13 cellular contexts compared by ENCODE assay signal in genomic region chr22:18068381-18068988, GRCh38. TPM values are rescaled to one million over a fixed set of nuclear protein-coding genes. Genes with fewer than 3 reads are reported as not detected.
DNase-seq lines count a peak whose midpoint lies in the region; ATAC-seq, FAIRE-seq and TF ChIP-seq lines count a peak whose summit lies in the region.
"Had no signal": no experiment of that assay in that cellular context is flagged by ENCODE, and none has a peak within 500 bp of the region (broad histone marks: within the 10 kb centered on the region; RNA-seq: fewer than 3 reads in every experiment).

No MANE protein-coding gene starts in this region.

- H3K9ac ChIP-seq in HUES64 (ENCODE audit: low read depth, low read length) (peak overlapping the region; percentile 5; the same call in 1 of the 2 replicates), HepG2 (ENCODE audit: insufficient read depth, low read depth, low read length) (0 out of 2 replicates have a peak overlapping the region, but pooled peaks have one; percentile 9)

- H3K4me3 Mint-ChIP-seq in activated T-helper 17 cell treated with anti-CD3 and anti-CD28 coated beads, Interleukin-2, amount 50 U/mL, for 72 hours, result no peak overlapping the region

- CTCF ChIA-PET in HepG2 (lab: Yijun Ruan, JAX; ENCODE audit: low intra/inter-chr PET ratio, low total read pairs), result no interaction called here

- no peak for TF ChIP-seq POLR2A in HepG2 (IDR thresholded peaks at IDR 0.05; ENCODE audit: insufficient read depth in 1 of 2, low read depth in 2 of 2, low read length in 2 of 2)
- no peak for TF ChIP-seq POLR2A in testis (IDR thresholded peaks at IDR 0.05)

- no peaks in the 10 kb centered on the region for H3K9me3 Mint-ChIP-seq in activated T-helper 17 cell treated with anti-CD3 and anti-CD28 coated beads, Interleukin-2, amount 50 U/mL, for 72 hours

- BruUV-seq in HepG2 (replicated peaks; lab: Mats Ljungman, UMichigan), result TSS peak; percentile 76

- TF ChIP-seq CTCF in coronary artery (IDR thresholded peaks at IDR 0.05) (no peak), HepG2 (CRISPR knock-in tag; IDR thresholded peaks at IDR 0.05) (no peak), testis (IDR thresholded peaks at IDR 0.05) (no peak)

- H3K27me3 ChIP-seq in HUES64 (ENCODE audit: insufficient read depth, low read length) (no peaks in the 10 kb centered on the region), HepG2 (ENCODE audit: control insufficient read depth in 1 of 2, insufficient read depth in 2 of 2, low read length in 2 of 2) (no peaks in the 10 kb centered on the region), testis (no peaks in the 10 kb centered on the region)

- TF ChIP-seq RAD21 in HepG2 (CRISPR knock-in tag; IDR thresholded peaks at IDR 0.05), result no peak

- ATAC-seq in HepG2 (peak; percentile 37), HG02798 (IDR thresholded peaks at IDR 0.05; ENCODE audit: poor library complexity, unreplicated experiment) (no peak), HG02885 (IDR thresholded peaks at IDR 0.05; ENCODE audit: poor library complexity, unreplicated experiment) (no peak)
- ATAC-seq in activated T-helper 17 cell treated with anti-CD3 and anti-CD28 coated beads, Interleukin-2, amount 50 U/mL, for 72 hours (replicated peaks), result no peak

- H4K20me1 ChIP-seq in HepG2 (ENCODE audit: insufficient read depth, low read length), result no peaks in the 10 kb centered on the region

- intact Hi-C loops in HepG2 (cut with micrococcal nuclease; ENCODE audit: unreplicated experiment), result no loop called here
- intact Hi-C loops in testis (cut with DNase I; ENCODE audit: low total_unique reads), result no loop called here

- TF ChIP-seq EP300 in HepG2 (IDR thresholded peaks at IDR 0.05; ENCODE audit: low read depth in 2 of 2, low read length in 2 of 2) (no peak), HepG2 (CRISPR knock-in tag; IDR thresholded peaks at IDR 0.05; ENCODE audit: borderline replicate concordance) (no peak)

- H3K4me1 Mint-ChIP-seq in activated T-helper 17 cell treated with anti-CD3 and anti-CD28 coated beads, Interleukin-2, amount 50 U/mL, for 72 hours, result no peaks in the 10 kb centered on the region

- 63% methylated on average over 3 of the region's 3 CpGs for WGBS in HUES64
- WGBS in HepG2 (ENCODE audit: low lambda C conversion rate), result 10% methylated on average over 3 of the region's 3 CpGs
- 36 to 66% methylated on average over 3 of the region's 3 CpGs for WGBS in testis, 2 donors

- peaks cover 36% of the 10 kb centered on the region for H3K27me3 Mint-ChIP-seq in activated T-helper 17 cell treated with anti-CD3 and anti-CD28 coated beads, Interleukin-2, amount 50 U/mL, for 72 hours

- no peaks in the 10 kb centered on the region for H3K79me2 ChIP-seq in HepG2 (ENCODE audit: insufficient read depth, low read length)

- H3K36me3 ChIP-seq in HUES64 (ENCODE audit: insufficient read depth, low read length) (no peaks in the 10 kb centered on the region), HepG2 (replicated peaks in 1 of 2; ENCODE audit: control insufficient read depth in 1 of 2, insufficient read depth in 2 of 2, low read length in 2 of 2) (no peaks in the 10 kb centered on the region), testis (ENCODE audit: low read depth, missing control alignments) (no peaks in the 10 kb centered on the region)

- no peak for FAIRE-seq in HepG2 (lab: Jason Lieb, UNC)
- FAIRE-seq: frontal cortex, GM12891 had no signal

- H3K4me3 ChIP-seq in HUES64 (ENCODE audit: low read length) (no peak overlapping the region), coronary artery (peak overlapping the region; percentile 53), HepG2 (replicated peaks in 1 of 3; ENCODE audit: insufficient read depth in 1 of 3, low read depth in 2 of 3, low read length in 3 of 3) (peak overlapping the region in 2 of 3 experiments; percentile 3 to 45; a peak in 3 of 6 replicates), testis (no peak overlapping the region)

- no peak overlapping the region for H3K27ac ChIP-seq in HUES64 (ENCODE audit: low read depth, low read length)
- H3K27ac ChIP-seq in coronary artery, result peak overlapping the region; percentile 84
- H3K27ac ChIP-seq in HepG2 (ENCODE audit: extremely low read length, insufficient read depth, low read length), result no peak overlapping the region
- peak overlapping the region; percentile 70 to 79 for H3K27ac ChIP-seq in testis

- in situ Hi-C loops in HepG2 (cut with HindIII; ENCODE audit: extremely low pct_ligation_motif_present, low pct_unique_long_range_greater_than_20kb), result no loop called here

- H3K36me3 Mint-ChIP-seq in activated T-helper 17 cell treated with anti-CD3 and anti-CD28 coated beads, Interleukin-2, amount 50 U/mL, for 72 hours (ENCODE audit: low read depth), result no peaks in the 10 kb centered on the region

- POLR2A ChIA-PET in HepG2 (lab: Yijun Ruan, JAX), result interaction anchor here (1.5 to 2.2 kb wide), 4 partner anchors 9 to 33 kb away, joined by 3 to 16 read pairs (median 10); partner anchors contain the start of gene PEX26

- H3K4me1 ChIP-seq in HUES64 (ENCODE audit: insufficient read depth, low read length), result no peaks in the 10 kb centered on the region
- peaks cover 74% of the 10 kb centered on the region for H3K4me1 ChIP-seq in HepG2 (ENCODE audit: insufficient read depth, low read length)
- peaks cover 16% of the 10 kb centered on the region for H3K4me1 ChIP-seq in testis

- peak overlapping the region; percentile 73 for H2AFZ ChIP-seq in HepG2 (ENCODE audit: low read length)

- peak overlapping the region; percentile 73 for H3K4me2 ChIP-seq in HepG2 (ENCODE audit: low read depth, low read length)

- DNase-seq in coronary artery (ENCODE audit: low spot score), result no peak
- DNase-seq in HepG2 (ENCODE audit: low spot score), result peak; percentile 55
- no peak for DNase-seq in testis
- DNase-seq in COLO668 (lab: John Stamatoyannopoulos, UW; ENCODE audit: unreplicated experiment), result no peak
- DNase-seq: activated CD4-positive, alpha-beta T cell treated with anti-CD3 and anti-CD28 coated beads, Interleukin-2, amount 50 U/mL, for 1 hour; COR-L47; T-helper 1 cell had no signal

- H3K27ac Mint-ChIP-seq in activated T-helper 17 cell treated with anti-CD3 and anti-CD28 coated beads, Interleukin-2, amount 50 U/mL, for 72 hours, result no peak overlapping the region

- H3K9me3 ChIP-seq in HUES64 (ENCODE audit: insufficient read depth, low read depth, low read length) (no peaks in the 10 kb centered on the region), HepG2 (ENCODE audit: low read length) (no peaks in the 10 kb centered on the region), testis (no peaks in the 10 kb centered on the region)

RNA-seq across cellular contexts. Expression of gene PEX26, which starts 9.3 kb away (rescaled TPM):
- polyA plus RNA-seq in HUES64 (2013, experiment 1 of 2), result 26.7 TPM
- polyA plus RNA-seq in HUES64 (2013, experiment 2 of 2), result 25.0 TPM
- total RNA-seq in HepG2 (2016; rRNA removed; fragmentation: Illumina TruSeq; extraction: Trizol) (25.1 and 30.6 TPM in 2 replicates), testis (10 to 100 TPM; 29.1 to 33.4 TPM)
- 3.6 and 6.1 TPM in 2 replicates for total RNA-seq in HepG2 (2016; cell fraction: cytosol; rRNA removed; fragmentation: Illumina TruSeq; extraction: Trizol; ENCODE audit: low read depth)
- total RNA-seq in HepG2 (2016; cell fraction: insoluble cytoplasmic fraction; rRNA removed; fragmentation: Illumina TruSeq; extraction: Trizol), result 26.6 and 27.5 TPM in 2 replicates
- total RNA-seq in HepG2 (2016; cell fraction: membrane; rRNA removed; fragmentation: Illumina TruSeq; extraction: Trizol), result 23.5 and 27.1 TPM in 2 replicates
- 13.8 and 17.8 TPM in 2 replicates for total RNA-seq in HepG2 (2016; cell fraction: nucleus; rRNA removed; fragmentation: Illumina TruSeq; extraction: Trizol)
- polyA plus RNA-seq in HepG2 (2011; rRNA removed) (10.6 and 15.4 TPM in 2 replicates), testis (ENCODE audit: insufficient read depth, low read depth, low replicate concordance) (16.8 TPM)
- polyA plus RNA-seq in HepG2 (2011; cell fraction: cytosol; rRNA removed), result 12.4 and 12.5 TPM in 2 replicates
- 13.5 and 14.8 TPM in 2 replicates for polyA plus RNA-seq in HepG2 (2011; cell fraction: nucleus; rRNA removed)
- polyA plus RNA-seq in HepG2 (2012), result 13.4 and 14.4 TPM in 2 replicates
- polyA plus RNA-seq in HepG2 (2016; cell fraction: cytosol; fragmentation: Illumina TruSeq; extraction: Trizol; ENCODE audit: low read depth), result 4.6 and 6.3 TPM in 2 replicates
- 25.9 and 26.3 TPM in 2 replicates for polyA plus RNA-seq in HepG2 (2016; cell fraction: insoluble cytoplasmic fraction; fragmentation: Illumina TruSeq; extraction: Trizol; ENCODE audit: low read depth)
- 15.8 and 17.3 TPM in 2 replicates for polyA plus RNA-seq in HepG2 (2016; cell fraction: membrane; fragmentation: Illumina TruSeq; extraction: Trizol; ENCODE audit: low read depth)
- 17.9 and 18.6 TPM in 2 replicates for polyA plus RNA-seq in HepG2 (2016; cell fraction: nucleus; fragmentation: Illumina TruSeq; extraction: Trizol; ENCODE audit: insufficient read depth, low read depth)
- polyA minus RNA-seq in HepG2 (2011; rRNA and poly(A)+ RNA removed; ENCODE audit: low replicate concordance), result 35.9 and 42.8 TPM in 2 replicates
- polyA minus RNA-seq in HepG2 (2011; cell fraction: cytosol; rRNA and poly(A)+ RNA removed), result 9.6 and 11.4 TPM in 2 replicates
- polyA minus RNA-seq in HepG2 (2011; cell fraction: nucleus; rRNA and poly(A)+ RNA removed), result 11.6 and 14.2 TPM in 2 replicates
- total RNA-seq in activated T-helper 17 cell treated with anti-CD3 and anti-CD28 coated beads, Interleukin-2, amount 50 U/mL, for 72 hours, result 10 to 100 TPM; 53.4 to 70.5 TPM

RNA-seq across cellular contexts. Expression of gene TUBA8, which starts 42.1 kb away (rescaled TPM):
- polyA plus RNA-seq in HUES64 (2013, experiment 1 of 2), result 1.00 TPM
- polyA plus RNA-seq in HUES64 (2013, experiment 2 of 2), result 1.5 TPM
- total RNA-seq in HepG2 (2016; rRNA removed; fragmentation: Illumina TruSeq; extraction: Trizol) (0.17 and 0.35 TPM in 2 replicates), testis (10 to 100 TPM; 17.2 to 60.5 TPM)
- total RNA-seq in HepG2 (2016; cell fraction: cytosol; rRNA removed; fragmentation: Illumina TruSeq; extraction: Trizol; ENCODE audit: low read depth), result 0.62 and 0.91 TPM in 2 replicates
- total RNA-seq in HepG2 (2016; cell fraction: insoluble cytoplasmic fraction; rRNA removed; fragmentation: Illumina TruSeq; extraction: Trizol), result 0.09 and 0.39 TPM in 2 replicates
- 0.62 and 0.79 TPM in 2 replicates for total RNA-seq in HepG2 (2016; cell fraction: membrane; rRNA removed; fragmentation: Illumina TruSeq; extraction: Trizol)
- total RNA-seq in HepG2 (2016; cell fraction: nucleus; rRNA removed; fragmentation: Illumina TruSeq; extraction: Trizol), result 0.34 and 0.53 TPM in 2 replicates
- polyA plus RNA-seq in HepG2 (2011; rRNA removed) (0.69 and 0.80 TPM in 2 replicates), testis (ENCODE audit: insufficient read depth, low read depth, low replicate concordance) (66.6 TPM)
- 0.56 and 0.67 TPM in 2 replicates for polyA plus RNA-seq in HepG2 (2011; cell fraction: cytosol; rRNA removed)
- 1.7 and 1.8 TPM in 2 replicates for polyA plus RNA-seq in HepG2 (2011; cell fraction: nucleus; rRNA removed)
- 0.86 and 1.1 TPM in 2 replicates for polyA plus RNA-seq in HepG2 (2012)
- 0.73 and 0.76 TPM in 2 replicates for polyA plus RNA-seq in HepG2 (2016; cell fraction: cytosol; fragmentation: Illumina TruSeq; extraction: Trizol; ENCODE audit: low read depth)
- polyA plus RNA-seq in HepG2 (2016; cell fraction: insoluble cytoplasmic fraction; fragmentation: Illumina TruSeq; extraction: Trizol; ENCODE audit: low read depth), result 0.26 and 0.31 TPM in 2 replicates
- 0.96 and 1.0 TPM in 2 replicates for polyA plus RNA-seq in HepG2 (2016; cell fraction: membrane; fragmentation: Illumina TruSeq; extraction: Trizol; ENCODE audit: low read depth)
- polyA plus RNA-seq in HepG2 (2016; cell fraction: nucleus; fragmentation: Illumina TruSeq; extraction: Trizol; ENCODE audit: insufficient read depth, low read depth), result 0.85 and 1.3 TPM in 2 replicates
- polyA minus RNA-seq in HepG2 (2011; rRNA and poly(A)+ RNA removed; ENCODE audit: low replicate concordance), result 0.52 and 4.5 TPM in 2 replicates
- not detected in 2 replicates for polyA minus RNA-seq in HepG2 (2011; cell fraction: cytosol; rRNA and poly(A)+ RNA removed)
- 0.50 and 0.90 TPM in 2 replicates for polyA minus RNA-seq in HepG2 (2011; cell fraction: nucleus; rRNA and poly(A)+ RNA removed)
- total RNA-seq in activated T-helper 17 cell treated with anti-CD3 and anti-CD28 coated beads, Interleukin-2, amount 50 U/mL, for 72 hours, result 1 to 10 TPM; 4.7 to 6.6 TPM

RNA-seq across cellular contexts. Expression of gene MICAL3, which starts 44.1 kb away (rescaled TPM):
- polyA plus RNA-seq in HUES64 (2013, experiment 1 of 2), result 13.2 TPM
- polyA plus RNA-seq in HUES64 (2013, experiment 2 of 2), result 12.8 TPM
- 9.5 and 12.5 TPM in 2 replicates for total RNA-seq in HepG2 (2016; rRNA removed; fragmentation: Illumina TruSeq; extraction: Trizol)
- total RNA-seq in HepG2 (2016; cell fraction: cytosol; rRNA removed; fragmentation: Illumina TruSeq; extraction: Trizol; ENCODE audit: low read depth), result 2.6 and 2.9 TPM in 2 replicates
- 8.6 and 11.9 TPM in 2 replicates for total RNA-seq in HepG2 (2016; cell fraction: insoluble cytoplasmic fraction; rRNA removed; fragmentation: Illumina TruSeq; extraction: Trizol)
- 4.2 and 6.1 TPM in 2 replicates for total RNA-seq in HepG2 (2016; cell fraction: membrane; rRNA removed; fragmentation: Illumina TruSeq; extraction: Trizol)
- 31.3 and 35.0 TPM in 2 replicates for total RNA-seq in HepG2 (2016; cell fraction: nucleus; rRNA removed; fragmentation: Illumina TruSeq; extraction: Trizol)
- polyA plus RNA-seq in HepG2 (2011; rRNA removed), result 5.3 and 5.6 TPM in 2 replicates
- polyA plus RNA-seq in HepG2 (2011; cell fraction: cytosol; rRNA removed), result 2.5 and 3.1 TPM in 2 replicates
- 32.9 and 43.0 TPM in 2 replicates for polyA plus RNA-seq in HepG2 (2011; cell fraction: nucleus; rRNA removed)
- polyA plus RNA-seq in HepG2 (2012), result 9.2 and 10.8 TPM in 2 replicates
- polyA plus RNA-seq in HepG2 (2016; cell fraction: cytosol; fragmentation: Illumina TruSeq; extraction: Trizol; ENCODE audit: low read depth), result 0.59 and 1.1 TPM in 2 replicates
- 3.5 and 3.6 TPM in 2 replicates for polyA plus RNA-seq in HepG2 (2016; cell fraction: insoluble cytoplasmic fraction; fragmentation: Illumina TruSeq; extraction: Trizol; ENCODE audit: low read depth)
- polyA plus RNA-seq in HepG2 (2016; cell fraction: membrane; fragmentation: Illumina TruSeq; extraction: Trizol; ENCODE audit: low read depth), result 0.53 and 1.1 TPM in 2 replicates
- 34.4 and 36.4 TPM in 2 replicates for polyA plus RNA-seq in HepG2 (2016; cell fraction: nucleus; fragmentation: Illumina TruSeq; extraction: Trizol; ENCODE audit: insufficient read depth, low read depth)
- 12.7 and 28.5 TPM in 2 replicates for polyA minus RNA-seq in HepG2 (2011; rRNA and poly(A)+ RNA removed; ENCODE audit: low replicate concordance)
- polyA minus RNA-seq in HepG2 (2011; cell fraction: cytosol; rRNA and poly(A)+ RNA removed), result 3.7 and 4.4 TPM in 2 replicates
- 28.5 and 33.0 TPM in 2 replicates for polyA minus RNA-seq in HepG2 (2011; cell fraction: nucleus; rRNA and poly(A)+ RNA removed)
- total RNA-seq in testis, result 100 to 1,000 TPM; 103 to 106 TPM
- 104 TPM for polyA plus RNA-seq in testis (ENCODE audit: insufficient read depth, low read depth, low replicate concordance)
- total RNA-seq in activated T-helper 17 cell treated with anti-CD3 and anti-CD28 coated beads, Interleukin-2, amount 50 U/mL, for 72 hours, result 10 to 100 TPM; 28.7 to 38.5 TPM

Comparison
In these comparisons a context has a peak if more than half of its experiments do, and no peak if none do; other contexts are left out.
1. H3K27ac ChIP-seq: peak in coronary artery (2 of 2) and testis (2 of 2); none in HUES64 (single experiment) and HepG2 (single experiment).
2. H3K4me3 ChIP-seq: peak in coronary artery (single experiment) and HepG2 (2 of 3); none in HUES64 (single experiment) and testis (0 of 2).